In genomic region chrX:38692961-38693360, GRCh38 we compare ENCODE assay signal across 14 cellular contexts.
DNase-seq lines count a peak whose midpoint lies in the region; ATAC-seq, FAIRE-seq and TF ChIP-seq lines count a peak whose summit lies in the region.
"Had no signal": no experiment of that assay in that cellular context is flagged by ENCODE, and none has a peak within 500 bp of the region (broad histone marks: within the 10 kb centered on the region; RNA-seq: fewer than 3 reads in every experiment).

No MANE protein-coding gene starts in this region.

- H3K36me3 ChIP-seq in SK-N-SH (replicated peaks in 1 of 2; ENCODE audit: control insufficient read depth in 1 of 2, insufficient read depth in 2 of 2, low read length in 1 of 2) = no peaks in the 10 kb centered on the region
- no peaks in the 10 kb centered on the region for H3K36me3 ChIP-seq in mammary epithelial cell (ENCODE audit: insufficient read depth, low read length)
- no peaks in the 10 kb centered on the region for H3K36me3 ChIP-seq in pancreas

- intact Hi-C loops in mammary epithelial cell (cut with micrococcal nuclease) (no loop called here), pancreas (cut with DNase I) (no loop called here)
- intact Hi-C loops in activated CD4-positive, alpha-beta T cell treated with anti-CD3 and anti-CD28 coated beads for 36 hours (cut with DNase I, micrococcal nuclease) = no loop called here

- TF ChIP-seq EP300 in SK-N-SH (IDR thresholded peaks at IDR 0.05; ENCODE audit: borderline replicate concordance in 1 of 2, low read depth in 1 of 2, low read length in 1 of 2) = no peak

- H3K4me3 Mint-ChIP-seq in natural killer cell treated with Interleukin-12 subunit alpha and Interleukin-12 subunit beta and Interleukin-15 and Interleukin-18, amount 100 ng/mL, for 72 hours = no peak overlapping the region
- no peak overlapping the region for H3K4me3 Mint-ChIP-seq in activated CD4-positive, alpha-beta T cell treated with anti-CD3 and anti-CD28 coated beads for 36 hours
- H3K4me3 Mint-ChIP-seq: CD14-positive monocyte; CD8-positive, alpha-beta T cell had no signal

- no peaks in the 10 kb centered on the region for H3K4me1 Mint-ChIP-seq in natural killer cell treated with Interleukin-12 subunit alpha and Interleukin-12 subunit beta and Interleukin-15 and Interleukin-18, amount 100 ng/mL, for 72 hours (ENCODE audit: low read depth in 2 of 2)
- H3K4me1 Mint-ChIP-seq in activated CD4-positive, alpha-beta T cell treated with anti-CD3 and anti-CD28 coated beads for 36 hours = peaks cover 2% of the 10 kb centered on the region
- H3K4me1 Mint-ChIP-seq: CD14-positive monocyte had no signal

- H3K9ac ChIP-seq in SK-N-SH = no peak overlapping the region
- no peak overlapping the region for H3K9ac ChIP-seq in mammary epithelial cell (ENCODE audit: insufficient read depth, low read length)

- CTCF ChIA-PET in SK-N-SH (lab: Yijun Ruan, JAX) = no interaction called here
- CTCF ChIA-PET in mammary epithelial cell (lab: Charles Lee; ENCODE audit: low non-redundant PET) = no interaction called here
- CTCF ChIA-PET in activated CD4-positive, alpha-beta T cell treated with anti-CD3 and anti-CD28 coated beads for 36 hours (lab: Charles Lee) = interaction anchor here (0.5 kb wide), 1 partner anchor 767 kb away, joined by 3 read pairs; no protein-coding TSS in a partner anchor

- no peak for ATAC-seq in SK-N-SH treated with all-trans-retinoic acid at 6 μM for 48 hours
- ATAC-seq in pancreas = no peak
- ATAC-seq in natural killer cell treated with Interleukin-12 subunit alpha and Interleukin-12 subunit beta and Interleukin-15 and Interleukin-18, amount 100 ng/mL, for 72 hours = no peak
- no peak for ATAC-seq in activated CD4-positive, alpha-beta T cell treated with anti-CD3 and anti-CD28 coated beads for 36 hours
- ATAC-seq: CD8-positive, alpha-beta T cell; HCT116 had no signal

- BruUV-seq in mammary epithelial cell (replicated peaks; lab: Mats Ljungman, UMichigan) = no TSS peak

- dilution Hi-C loops in mammary epithelial cell (cut with HindIII; ENCODE audit: low sequenced_read_pairs) = no loop called here

- no peaks in the 10 kb centered on the region for H3K36me3 Mint-ChIP-seq in natural killer cell treated with Interleukin-12 subunit alpha and Interleukin-12 subunit beta and Interleukin-15 and Interleukin-18, amount 100 ng/mL, for 72 hours
- no peaks in the 10 kb centered on the region for H3K36me3 Mint-ChIP-seq in activated CD4-positive, alpha-beta T cell treated with anti-CD3 and anti-CD28 coated beads for 36 hours (ENCODE audit: low read depth)
- H3K36me3 Mint-ChIP-seq: CD14-positive monocyte; CD8-positive, alpha-beta T cell had no signal

- no peaks in the 10 kb centered on the region for H3K27me3 ChIP-seq in SK-N-SH (ENCODE audit: insufficient read depth)
- H3K27me3 ChIP-seq in mammary epithelial cell (ENCODE audit: insufficient read depth, low read length) = no peaks in the 10 kb centered on the region
- peaks cover 0 to 7% (median 2%) of the 10 kb centered on the region in 4 donors for H3K27me3 ChIP-seq in pancreas

- peaks cover 17 to 25% of the 10 kb centered on the region in 2 donors for H3K27me3 Mint-ChIP-seq in natural killer cell treated with Interleukin-12 subunit alpha and Interleukin-12 subunit beta and Interleukin-15 and Interleukin-18, amount 100 ng/mL, for 72 hours
- no peaks in the 10 kb centered on the region for H3K27me3 Mint-ChIP-seq in activated CD4-positive, alpha-beta T cell treated with anti-CD3 and anti-CD28 coated beads for 36 hours

- no peak for TF ChIP-seq RAD21 in SK-N-SH (IDR thresholded peaks at IDR 0.05; ENCODE audit: low read length)

- DNase-seq in SK-N-SH (no peak), mammary epithelial cell (peak; percentile 38), epithelial cell of prostate (ENCODE audit: low read depth, low spot score) (no peak), pancreas (no peak), COR-L47 (lab: John Stamatoyannopoulos, UW) (no peak)
- DNase-seq in natural killer cell treated with Interleukin-12 subunit alpha and Interleukin-12 subunit beta and Interleukin-15 and Interleukin-18, amount 100 ng/mL, for 72 hours (ENCODE audit: low spot score) = no peak
- DNase-seq in activated CD4-positive, alpha-beta T cell treated with anti-CD3 and anti-CD28 coated beads for 36 hours = no peak
- DNase-seq: Calu3; CD8-positive, alpha-beta T cell; DMS 273 treated with DMSO at 0.1 percent for 48 hours had no signal

- H4K20me1 ChIP-seq in SK-N-SH (ENCODE audit: insufficient read depth) (no peaks in the 10 kb centered on the region), mammary epithelial cell (ENCODE audit: insufficient read depth, low read length) (no peaks in the 10 kb centered on the region)

- no peak overlapping the region for H3K27ac Mint-ChIP-seq in natural killer cell treated with Interleukin-12 subunit alpha and Interleukin-12 subunit beta and Interleukin-15 and Interleukin-18, amount 100 ng/mL, for 72 hours
- H3K27ac Mint-ChIP-seq in activated CD4-positive, alpha-beta T cell treated with anti-CD3 and anti-CD28 coated beads for 36 hours = no peak overlapping the region
- H3K27ac Mint-ChIP-seq: CD14-positive monocyte; CD8-positive, alpha-beta T cell had no signal

- POLR2A ChIA-PET in SK-N-SH (lab: Yijun Ruan, JAX) = no interaction called here
- POLR2A ChIA-PET in activated CD4-positive, alpha-beta T cell treated with anti-CD3 and anti-CD28 coated beads for 36 hours (lab: Charles Lee) = no interaction called here

- no peaks in the 10 kb centered on the region for H3K9me2 ChIP-seq in SK-N-SH

- H3K27ac ChIP-seq in SK-N-SH (ENCODE audit: low read depth in 2 of 2, low read length in 1 of 2) (no peak overlapping the region), mammary epithelial cell (ENCODE audit: insufficient read depth, low read depth, low read length) (peak overlapping the region; percentile 46), epithelial cell of prostate (peak overlapping the region; percentile 69), pancreas (no peak overlapping the region)
- H3K27ac ChIP-seq: 22Rv1 had no signal

- in situ Hi-C loops in mammary epithelial cell (cut with MboI; ENCODE audit: low sequenced_read_pairs in 2 of 2) = no loop called here

- H3K4me3 ChIP-seq in SK-N-SH (ENCODE audit: low read depth in 2 of 2, low read length in 1 of 2) = no peak overlapping the region
- no peak overlapping the region for H3K4me3 ChIP-seq in mammary epithelial cell (replicated peaks in 1 of 3; ENCODE audit: insufficient read depth in 1 of 3, low read depth in 2 of 3, low read length in 3 of 3)
- H3K4me3 ChIP-seq in pancreas = no peak overlapping the region

- H3K9me3 Mint-ChIP-seq in natural killer cell treated with Interleukin-12 subunit alpha and Interleukin-12 subunit beta and Interleukin-15 and Interleukin-18, amount 100 ng/mL, for 72 hours = no peaks in the 10 kb centered on the region
- no peaks in the 10 kb centered on the region for H3K9me3 Mint-ChIP-seq in activated CD4-positive, alpha-beta T cell treated with anti-CD3 and anti-CD28 coated beads for 36 hours (ENCODE audit: low read depth)
- H3K9me3 Mint-ChIP-seq: CD8-positive, alpha-beta T cell had no signal

- H3K79me2 ChIP-seq in SK-N-SH (ENCODE audit: insufficient read depth) (no peaks in the 10 kb centered on the region), mammary epithelial cell (ENCODE audit: insufficient read depth, low read length) (no peaks in the 10 kb centered on the region)

- TF ChIP-seq CTCF in SK-N-SH (IDR thresholded peaks at IDR 0.05) = no peak
- TF ChIP-seq CTCF in mammary epithelial cell (conservative IDR thresholded peaks at IDR 0.05 in 1 of 2, IDR thresholded peaks at IDR 0.05 in 1 of 2; ENCODE audit: extremely low read depth in 1 of 2, insufficient read depth in 1 of 2, low read depth in 1 of 2, low read length in 2 of 2) = no peak
- TF ChIP-seq CTCF in pancreas (IDR thresholded peaks at IDR 0.05) = no peak

- H3K4me2 ChIP-seq in SK-N-SH = no peak overlapping the region
- H3K4me2 ChIP-seq in mammary epithelial cell (ENCODE audit: insufficient read depth, low read depth, low read length) = peak overlapping the region; percentile 34

- H3K9me3 ChIP-seq in SK-N-SH (no peaks in the 10 kb centered on the region), mammary epithelial cell (replicated peaks; ENCODE audit: insufficient read depth, low read length) (no peaks in the 10 kb centered on the region), pancreas (no peaks in the 10 kb centered on the region)

- H3K4me1 ChIP-seq in SK-N-SH (ENCODE audit: control insufficient read depth in 1 of 2, insufficient read depth in 2 of 2, low read depth in 1 of 2, low read length in 1 of 2) (no peaks in the 10 kb centered on the region), mammary epithelial cell (ENCODE audit: insufficient read depth, low read length) (no peaks in the 10 kb centered on the region), pancreas (no peaks in the 10 kb centered on the region)

- FAIRE-seq in pancreas (lab: Jason Lieb, UNC) = peak; percentile 90

- 0 out of 2 replicates have a peak overlapping the region, but pooled peaks have one; percentile 1 for H2AFZ ChIP-seq in SK-N-SH (ENCODE audit: low read depth)
- no peak overlapping the region for H2AFZ ChIP-seq in mammary epithelial cell (ENCODE audit: low read depth, low read length)

- peaks cover 3% of the 10 kb centered on the region for H3F3A ChIP-seq in SK-N-SH (replicated peaks; ENCODE audit: insufficient read depth)

TF ChIP-seq in SK-N-SH treated with all-trans-retinoic acid at 6 μM for 48 hours, 23 proteins besides CTCF, POLR2A, EP300 and RAD21 (continues in another document):
- no peak for TF ChIP-seq ARNTL (CRISPR knock-in tag; IDR thresholded peaks at IDR 0.05; ENCODE audit: borderline replicate concordance, low read depth)
- no peak for TF ChIP-seq ZFP30 (CRISPR knock-in tag; IDR thresholded peaks at IDR 0.05)
- no peak for TF ChIP-seq ZNF8 (CRISPR knock-in tag; IDR thresholded peaks at IDR 0.05)
- no peak for TF ChIP-seq CSRNP3 (CRISPR knock-in tag; IDR thresholded peaks at IDR 0.05)
- no peak for TF ChIP-seq ZNF70 (CRISPR knock-in tag; IDR thresholded peaks at IDR 0.05)

Comparison
In these comparisons a context has a peak if more than half of its experiments do, and no peak if none do; other contexts are left out.
1. H3K27ac ChIP-seq: peak in mammary epithelial cell (single experiment) and epithelial cell of prostate (single experiment); none in SK-N-SH (0 of 2) and pancreas (0 of 4).